1 cellular context compared by ENCODE assay signal in genomic region chr16:22189473-22190168, GRCh38.
A peak's percentile ranks its signal among the peaks of the same experiment; 100 is the strongest.
TF ChIP-seq lines count a peak whose summit lies in the region.

No MANE protein-coding gene starts in this region.

TF ChIP-seq in endothelial cell of umbilical vein, 7 proteins besides CTCF, POLR2A, EP300 and RAD21 (continued from another document):
- TF ChIP-seq MYC (IDR thresholded peaks at IDR 0.05; ENCODE audit: low read depth, low read length): no peak
- peak; percentile 14 for TF ChIP-seq POLR2AphosphoS5 (IDR thresholded peaks at IDR 0.05; ENCODE audit: insufficient read depth, low read depth, low read length)
- TF ChIP-seq FOS (IDR thresholded peaks at IDR 0.05; ENCODE audit: borderline replicate concordance, insufficient read depth, low read length): no peak
TF ChIP-seq in endothelial cell of umbilical vein: peak in this region for 1.
